In genomic region chr14:58574623-58575022, GRCh38 we compare ENCODE assay signal across 14 cellular contexts.
DNase-seq lines count a peak whose midpoint lies in the region; ATAC-seq and TF ChIP-seq lines count a peak whose summit lies in the region.
"Had no signal": no experiment of that assay in that cellular context is flagged by ENCODE, and none has a peak within 500 bp of the region (broad histone marks: within the 10 kb centered on the region; RNA-seq: fewer than 3 reads in every experiment).

No MANE protein-coding gene starts in this region.

- no peaks in the 10 kb centered on the region for H4K20me1 ChIP-seq in PC-3 (ENCODE audit: low read length)

- H3K4me3 ChIP-seq in A673 (ENCODE audit: low read depth, low read length, poor library complexity, severe bottlenecking) (no peak overlapping the region), PC-3 (ENCODE audit: low read length) (no peak overlapping the region), fibroblast of pulmonary artery (replicated peaks; ENCODE audit: low read depth, low read length) (no peak overlapping the region)
- H3K4me3 ChIP-seq: esophagus muscularis mucosa, psoas muscle had no signal

- H3K79me2 ChIP-seq in PC-3 (ENCODE audit: low read length): no peaks in the 10 kb centered on the region

- no peak overlapping the region for H2AFZ ChIP-seq in PC-3 (ENCODE audit: low read length)

- ATAC-seq in PC-3 (peak; percentile 53), HG03457 (IDR thresholded peaks at IDR 0.05; ENCODE audit: unreplicated experiment) (no peak)
- ATAC-seq: psoas muscle; stimulated activated naive CD8-positive, alpha-beta T cell treated with anti-CD3 and anti-CD28 coated beads, Interleukin-15, amount 100 ng/mL, for 72 hours had no signal

- TF ChIP-seq CTCF in A673 (conservative IDR thresholded peaks at IDR 0.05; ENCODE audit: low read depth, low read length) (0 out of 2 replicates have a peak, but pooled peaks have one; percentile 29), GM12874 (IDR thresholded peaks at IDR 0.05; ENCODE audit: insufficient read depth, low read depth, low read length) (peak; percentile 8; the same call in 1 of the 2 replicates), PC-3 (conservative IDR thresholded peaks at IDR 0.05; ENCODE audit: low read depth, low read length) (peak; percentile 72), fibroblast of pulmonary artery (IDR thresholded peaks at IDR 0.05; ENCODE audit: low read length, missing control alignments) (peak; percentile 28)

- no peak overlapping the region for H3K4me2 ChIP-seq in PC-3 (ENCODE audit: low read length)

- intact Hi-C loops in A673 (cut with micrococcal nuclease; ENCODE audit: unreplicated experiment) (no loop called here), PC-3 (cut with micrococcal nuclease) (loop anchor here (1.0 kb wide), 1 partner anchor 73 kb away; no protein-coding TSS in a partner anchor)

- CTCF ChIA-PET in A673 (lab: Charles Lee) (interaction anchor here (0.6 kb wide), 1 partner anchor 73 kb away, joined by 3 read pairs; no protein-coding TSS in a partner anchor), PC-3 (lab: Charles Lee) (interaction anchor here (0.5 to 1.1 kb wide), 5 partner anchors 53 to 268 kb away, joined by 3 to 37 read pairs (median 4); no protein-coding TSS in a partner anchor)

- H3K36me3 ChIP-seq in A673 (ENCODE audit: insufficient read depth, low read length, poor library complexity, severe bottlenecking): no peaks in the 10 kb centered on the region
- H3K36me3 ChIP-seq in PC-3 (ENCODE audit: low read depth, low read length): no peaks in the 10 kb centered on the region
- H3K36me3 ChIP-seq: esophagus muscularis mucosa had no signal

- POLR2A ChIA-PET in A673 (lab: Charles Lee; ENCODE audit: low non-redundant PET) (no interaction called here), PC-3 (lab: Charles Lee; ENCODE audit: unreplicated experiment) (interaction anchor here (0.5 kb wide), 1 partner anchor 742 kb away, joined by 3 read pairs; no protein-coding TSS in a partner anchor)

- no peaks in the 10 kb centered on the region for H3K9me3 ChIP-seq in A673 (ENCODE audit: low read depth, low read length, poor library complexity, severe bottlenecking)
- H3K9me3 ChIP-seq in PC-3 (ENCODE audit: low read length): no peaks in the 10 kb centered on the region
- H3K9me3 ChIP-seq: esophagus muscularis mucosa, psoas muscle had no signal

- H3F3A ChIP-seq in PC-3 (ENCODE audit: low read length, unreplicated experiment): no peaks in the 10 kb centered on the region

- H3K4me1 ChIP-seq in A673 (ENCODE audit: insufficient read depth, low read length, poor library complexity, severe bottlenecking) (no peaks in the 10 kb centered on the region), PC-3 (ENCODE audit: insufficient read depth, low read length) (peaks cover 4% of the 10 kb centered on the region; the same call in 1 of the 2 replicates)
- H3K4me1 ChIP-seq: psoas muscle had no signal

- no peaks in the 10 kb centered on the region for H3K9me2 ChIP-seq in PC-3 (replicated peaks; ENCODE audit: low read length)

- H3K27me3 ChIP-seq in A673 (replicated peaks; ENCODE audit: insufficient read depth, low read depth, low read length, poor library complexity) (no peaks in the 10 kb centered on the region), PC-3 (ENCODE audit: low read length) (peaks cover 31% of the 10 kb centered on the region)
- H3K27me3 ChIP-seq: esophagus muscularis mucosa had no signal

- BruUV-seq in A673 (replicated peaks; lab: Mats Ljungman, UMichigan): no TSS peak
- no TSS peak for BruUV-seq in PC-3 (replicated peaks; lab: Mats Ljungman, UMichigan)

- DNase-seq in A673 (ENCODE audit: low spot score): no peak
- DNase-seq in PC-3: peak; percentile 40
- DNase-seq in fibroblast of pulmonary artery (ENCODE audit: low read depth): no peak
- DNase-seq in DMS53 (lab: John Stamatoyannopoulos, UW): no peak
- no peak for DNase-seq in NCI-H146 treated with DMSO at 0.1 percent for 48 hours (lab: John Stamatoyannopoulos, UW; ENCODE audit: unreplicated experiment)
- DNase-seq in KG1 (lab: John Stamatoyannopoulos, UW): no peak
- DNase-seq: activated gamma-delta T cell; NCI-H1930; NCI-H524 treated with DMSO at 0.1 percent for 48 hours; psoas muscle; stimulated activated naive CD8-positive, alpha-beta T cell treated with anti-CD3 and anti-CD28 coated beads, Interleukin-15, amount 100 ng/mL, for 72 hours had no signal

- H3K9ac ChIP-seq in PC-3 (ENCODE audit: low read length): no peak overlapping the region

- H3K27ac ChIP-seq in A673 (ENCODE audit: low read depth, low read length, poor library complexity, severe bottlenecking): no peak overlapping the region
- H3K27ac ChIP-seq in PC-3 (ENCODE audit: low read length): no peak overlapping the region
- H3K27ac ChIP-seq: esophagus muscularis mucosa, psoas muscle had no signal

Comparison
In these comparisons a context has a peak if more than half of its experiments do, and no peak if none do; other contexts are left out.
1. CTCF ChIP-seq: peak in every context shown above with its lines; median percentile 72 in PC-3; 29 in A673; 28 in fibroblast of pulmonary artery; 8 in GM12874.